Comparison of ENCODE assay signal across 8 cellular contexts in the genomic region with DNA sequence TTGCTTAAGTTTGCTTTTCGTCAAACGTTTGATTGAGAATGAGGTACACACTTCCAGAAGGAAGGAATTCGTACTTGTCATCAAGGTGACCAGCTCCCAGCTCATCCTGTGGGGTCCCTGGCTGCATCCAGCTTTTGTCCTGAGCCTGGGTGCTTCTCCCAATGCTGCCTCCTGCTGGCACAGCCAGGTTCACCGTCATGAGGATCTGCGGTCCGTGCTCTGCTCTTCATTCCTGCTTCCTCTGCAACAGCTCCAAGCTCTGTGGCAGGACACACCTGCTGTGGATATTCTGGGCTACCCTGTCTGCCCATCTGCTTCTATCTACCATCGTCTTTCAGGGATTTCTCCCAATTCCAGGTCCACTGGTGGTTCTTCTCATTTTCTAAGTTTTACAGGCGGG. TPM values are rescaled to one million over a fixed set of nuclear protein-coding genes. Genes with fewer than 3 reads are reported as not detected.
DNase-seq lines count a peak whose midpoint lies in the region; ATAC-seq and TF ChIP-seq lines count a peak whose summit lies in the region.

No MANE protein-coding gene starts in this region.

- ATAC-seq in heart right ventricle (no peak), GM18498 (IDR thresholded peaks at IDR 0.05; ENCODE audit: unreplicated experiment) (no peak), HG03039 (IDR thresholded peaks at IDR 0.05; ENCODE audit: unreplicated experiment) (no peak)

- no peaks in the 10 kb centered on the region for H3K9me2 ChIP-seq in OCI-LY7 (ENCODE audit: insufficient read depth, low read length)

- H3K9me3 ChIP-seq in AG04450 (ENCODE audit: control insufficient read depth, insufficient read depth, low read length) (no peaks in the 10 kb centered on the region), OCI-LY7 (ENCODE audit: low read length) (no peaks in the 10 kb centered on the region), heart right ventricle (peaks cover 0 to 8% (median 4%) of the 10 kb centered on the region in 11 donors)

- no peak for DNase-seq in AG04450 (ENCODE audit: low read depth, low spot score)
- DNase-seq in GM06990 (ENCODE audit: extremely low read depth, insufficient read length), result no peak
- peak; percentile 6 for DNase-seq in OCI-LY7 (ENCODE audit: low spot score)
- DNase-seq in heart right ventricle, result no peak
- no peak for DNase-seq in COR-L47 (lab: John Stamatoyannopoulos, UW)
- DNase-seq in stimulated activated CD8-positive, alpha-beta memory T cell treated with anti-CD3 and anti-CD28 coated beads, Interleukin-4, amount 100 ng/mL, for 48 hours, result no peak

- H3K79me2 ChIP-seq in OCI-LY7 (ENCODE audit: insufficient read depth, low read depth, low read length), result no peaks in the 10 kb centered on the region

- 30 to 43% methylated on average over 8 of the region's 8 CpGs for WGBS in heart right ventricle, 2 donors

- no peak overlapping the region for H3K4me3 ChIP-seq in AG04450 (ENCODE audit: low read depth, low read length)
- no peak overlapping the region for H3K4me3 ChIP-seq in GM06990 (replicated peaks; ENCODE audit: low read depth, low read length)
- no peak overlapping the region for H3K4me3 ChIP-seq in OCI-LY7 (ENCODE audit: low read depth, low read length, poor library complexity, severe bottlenecking)
- H3K4me3 ChIP-seq in heart right ventricle, result no peak overlapping the region

- no peak overlapping the region for H2AFZ ChIP-seq in OCI-LY7 (ENCODE audit: low read length)

- H3K27me3 ChIP-seq in AG04450 (ENCODE audit: control insufficient read depth, insufficient read depth, low read length) (no peaks in the 10 kb centered on the region), GM06990 (replicated peaks; ENCODE audit: control insufficient read depth, insufficient read depth, low read length) (peaks cover 2% of the 10 kb centered on the region; the same call in 1 of the 2 replicates), heart right ventricle (peaks cover 0 to 15% (median 0%) of the 10 kb centered on the region in 7 donors)

- TF ChIP-seq CTCF in AG04450 (IDR thresholded peaks at IDR 0.05; ENCODE audit: low read depth, low read length), result 0 out of 2 replicates have a peak, but pooled peaks have one; percentile 21
- peak; percentile 47 for TF ChIP-seq CTCF in GM06990 (IDR thresholded peaks at IDR 0.05; ENCODE audit: insufficient read depth, low read length, poor library complexity, severe bottlenecking)
- TF ChIP-seq CTCF in OCI-LY7 (conservative IDR thresholded peaks at IDR 0.05; ENCODE audit: low read length), result peak; percentile 50
- peak in 7 of 9 donors; percentile 20 to 46 (median 34) for TF ChIP-seq CTCF in heart right ventricle (IDR thresholded peaks at IDR 0.05)

- POLR2A ChIA-PET in AG04450 (lab: Yijun Ruan, JAX), result no interaction called here
- POLR2A ChIA-PET in OCI-LY7 (lab: Charles Lee), result interaction anchor here (0.6 to 1.7 kb wide), 3 partner anchors 10 to 137 kb away, joined by 3 to 6 read pairs (median 5); no protein-coding TSS in a partner anchor

- H3K27ac ChIP-seq in AG04450 (ENCODE audit: low read depth, low read length), result no peak overlapping the region
- no peak overlapping the region for H3K27ac ChIP-seq in OCI-LY7 (ENCODE audit: low read depth, low read length, poor library complexity, severe bottlenecking)
- H3K27ac ChIP-seq in heart right ventricle, result no peak overlapping the region

- intact Hi-C loops in OCI-LY7 (cut with micrococcal nuclease; ENCODE audit: unreplicated experiment) (no loop called here), heart right ventricle (cut with DNase I) (loop anchor here in 3 of 10 donors (10.0 kb wide), 3 partner anchors 121 to 941 kb away; no protein-coding TSS in a partner anchor)

- no TSS peak for BruUV-seq in OCI-LY7 (replicated peaks; lab: Mats Ljungman, UMichigan)

- H3K4me2 ChIP-seq in OCI-LY7 (ENCODE audit: low read length), result no peak overlapping the region

- H3K36me3 ChIP-seq in GM06990 (ENCODE audit: control insufficient read depth, insufficient read depth, low read length) (no peaks in the 10 kb centered on the region), OCI-LY7 (ENCODE audit: insufficient read depth, low read length) (no peaks in the 10 kb centered on the region), heart right ventricle (no peaks in the 10 kb centered on the region)

- no peaks in the 10 kb centered on the region for H4K20me1 ChIP-seq in OCI-LY7 (ENCODE audit: insufficient read depth, low read length)

- CTCF ChIA-PET in AG04450 (lab: Charles Lee), result interaction anchor here (1.0 to 1.2 kb wide), 2 partner anchors 10 to 938 kb away, joined by 3 to 6 read pairs; no protein-coding TSS in a partner anchor
- CTCF ChIA-PET in OCI-LY7 (lab: Charles Lee; ENCODE audit: unreplicated experiment), result no interaction called here

- H3K4me1 ChIP-seq in OCI-LY7 (ENCODE audit: insufficient read depth, low read length, poor library complexity, severe bottlenecking) (no peaks in the 10 kb centered on the region), heart right ventricle (peaks cover 0 to 21% (median 6%) of the 10 kb centered on the region in 9 donors)

RNA-seq across cellular contexts. Expression of a gene that starts 13.3 kb away (rescaled TPM):
- polyA plus RNA-seq in AG04450 (2011; rRNA removed) (not detected in 2 replicates), heart right ventricle (1 to 10 TPM; 8.9 to 9.8 TPM)
- not detected in 2 replicates for polyA minus RNA-seq in AG04450 (2011; rRNA and poly(A)+ RNA removed)
- total RNA-seq in OCI-LY7 (2014; rRNA removed; shearing (Covaris generic)), result not detected in 2 replicates
- total RNA-seq in OCI-LY7 (2022) (not detected in 2 replicates), heart right ventricle (10 to 100 TPM; 13.0 to 26.3 (median 18.6) TPM)

RNA-seq across cellular contexts. Expression of a gene that starts 57.0 kb away (rescaled TPM):
- 34.0 and 36.3 TPM in 2 replicates for polyA plus RNA-seq in AG04450 (2011; rRNA removed)
- polyA minus RNA-seq in AG04450 (2011; rRNA and poly(A)+ RNA removed), result 8.7 TPM in 2 replicates
- total RNA-seq in OCI-LY7 (2014; rRNA removed; shearing (Covaris generic)), result 7.9 and 16.2 TPM in 2 replicates
- 44.0 and 47.3 TPM in 2 replicates for total RNA-seq in OCI-LY7 (2022)
- 10 to 100 TPM; 15.3 to 29.5 (median 22.4) TPM for total RNA-seq in heart right ventricle
- 10 to 100 TPM; 27.8 to 45.4 TPM for polyA plus RNA-seq in heart right ventricle

Comparison
In these comparisons a context has a peak if more than half of its experiments do, and no peak if none do; other contexts are left out.
1. RNA of a gene that starts 13.3 kb away (total RNA-seq): 13.0 to 26.3 TPM in heart right ventricle; not detected in OCI-LY7; every median in the first group is over 10 times any median in the second.
2. Peak in every context shown above with its lines, with median percentiles within 50 percentile points of each other: CTCF ChIP-seq.